Comparison of ENCODE assay signal across 20 cellular contexts in the genomic region with DNA sequence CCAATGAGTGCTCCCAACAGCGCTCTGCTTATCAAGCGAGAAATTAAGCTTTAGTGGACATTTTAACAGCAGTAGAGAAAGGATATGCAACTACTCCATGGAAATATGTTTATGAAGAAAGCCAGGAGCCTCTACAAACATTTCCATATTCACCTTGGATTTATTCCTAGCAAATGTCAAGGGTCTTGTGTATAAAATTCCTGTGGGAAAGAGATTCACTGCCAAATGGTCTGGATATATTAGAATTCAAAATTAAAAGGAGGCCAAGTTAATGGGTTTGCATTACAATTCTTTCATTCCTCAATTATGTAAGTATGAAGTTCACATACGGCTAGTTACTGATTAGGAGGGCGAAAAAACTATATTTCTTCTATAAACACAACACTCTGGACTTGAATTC.
"Had no signal": no experiment of that assay in that cellular context is flagged by ENCODE, and none has a peak within 500 bp of the region (broad histone marks: within the 10 kb centered on the region; RNA-seq: fewer than 3 reads in every experiment).

No MANE protein-coding gene starts in this region.

- H3K4me1 Mint-ChIP-seq: immature natural killer cell; naive thymus-derived CD8-positive, alpha-beta T cell; neural crest cell; stimulated activated naive B cell treated with anti-CD40 and anti-IgM and Interleukin-4, amounts not matched to agents 10 μg/mL and 1 μg/mL and 100 μg/mL, for 72 hours; stimulated activated naive CD8-positive, alpha-beta T cell treated with anti-CD3 and anti-CD28 coated beads, Interleukin-15, amount 100 ng/mL, for 72 hours had no signal

- H3K9me3 Mint-ChIP-seq: effector memory CD8-positive, alpha-beta T cell; immature natural killer cell; naive thymus-derived CD8-positive, alpha-beta T cell; neural crest cell; stimulated activated naive B cell treated with anti-CD40 and anti-IgM and Interleukin-4, amounts not matched to agents 10 μg/mL and 1 μg/mL and 100 μg/mL, for 72 hours; stimulated activated naive CD8-positive, alpha-beta T cell treated with anti-CD3 and anti-CD28 coated beads, Interleukin-15, amount 100 ng/mL, for 72 hours had no signal

- H3K36me3 ChIP-seq: transverse colon had no signal

- H3K4me1 ChIP-seq: esophagus squamous epithelium, testis, transverse colon had no signal

- DNase-seq: cerebellar nuclear complex; effector memory CD8-positive, alpha-beta T cell; esophagus squamous epithelium; foreskin fibroblast; immature natural killer cell; kidney; left cardiac atrium; left ventricle myocardium superior; mesendoderm; naive thymus-derived CD8-positive, alpha-beta T cell; stimulated activated CD4-positive, alpha-beta T cell treated with anti-CD3 and anti-CD28 coated beads, Interleukin-2, amount 100 ng/mL, for 24 hours; stimulated activated CD4-positive, alpha-beta T cell treated with anti-CD3 and anti-CD28 coated beads, Interleukin-4, amount 100 ng/mL, for 4 hours; stimulated activated naive B cell treated with anti-CD40 and anti-IgM and Interleukin-4, amounts not matched to agents 10 μg/mL and 1 μg/mL and 100 μg/mL, for 72 hours; stimulated activated naive CD8-positive, alpha-beta T cell treated with anti-CD3 and anti-CD28 coated beads, Interleukin-15, amount 100 ng/mL, for 72 hours; testis; transverse colon had no signal

- H3K4me3 Mint-ChIP-seq: dendritic cell treated with granulocyte-macrophage colony-stimulating factor and Interleukin-4, amounts not matched to agents 40 ng/mL and 50 ng/mL, for 4 days; effector memory CD8-positive, alpha-beta T cell; immature natural killer cell; naive thymus-derived CD8-positive, alpha-beta T cell; neural crest cell; stimulated activated naive B cell treated with anti-CD40 and anti-IgM and Interleukin-4, amounts not matched to agents 10 μg/mL and 1 μg/mL and 100 μg/mL, for 72 hours; stimulated activated naive CD8-positive, alpha-beta T cell treated with anti-CD3 and anti-CD28 coated beads, Interleukin-15, amount 100 ng/mL, for 72 hours had no signal

- H3K27me3 ChIP-seq: esophagus squamous epithelium, testis, transverse colon had no signal

- ATAC-seq: effector memory CD8-positive, alpha-beta T cell; left cardiac atrium; left ventricle myocardium superior; naive thymus-derived CD8-positive, alpha-beta T cell; sciatic nerve; stimulated activated naive B cell treated with anti-CD40 and anti-IgM and Interleukin-4, amounts not matched to agents 10 μg/mL and 1 μg/mL and 100 μg/mL, for 72 hours; stimulated activated naive CD8-positive, alpha-beta T cell treated with anti-CD3 and anti-CD28 coated beads, Interleukin-15, amount 100 ng/mL, for 72 hours had no signal

- H3K27ac ChIP-seq: esophagus squamous epithelium, testis, transverse colon had no signal

- FAIRE-seq: colon, kidney had no signal

- H3K4me3 ChIP-seq: esophagus squamous epithelium, testis, transverse colon had no signal

- H3K9me3 ChIP-seq: esophagus squamous epithelium, testis, transverse colon had no signal

- H3K27me3 Mint-ChIP-seq: dendritic cell treated with granulocyte-macrophage colony-stimulating factor and Interleukin-4, amounts not matched to agents 40 ng/mL and 50 ng/mL, for 4 days; effector memory CD8-positive, alpha-beta T cell; naive thymus-derived CD8-positive, alpha-beta T cell; stimulated activated naive B cell treated with anti-CD40 and anti-IgM and Interleukin-4, amounts not matched to agents 10 μg/mL and 1 μg/mL and 100 μg/mL, for 72 hours; stimulated activated naive CD8-positive, alpha-beta T cell treated with anti-CD3 and anti-CD28 coated beads, Interleukin-15, amount 100 ng/mL, for 72 hours had no signal

- H3K27ac Mint-ChIP-seq: dendritic cell treated with granulocyte-macrophage colony-stimulating factor and Interleukin-4, amounts not matched to agents 40 ng/mL and 50 ng/mL, for 4 days; effector memory CD8-positive, alpha-beta T cell; naive thymus-derived CD8-positive, alpha-beta T cell; stimulated activated naive B cell treated with anti-CD40 and anti-IgM and Interleukin-4, amounts not matched to agents 10 μg/mL and 1 μg/mL and 100 μg/mL, for 72 hours; stimulated activated naive CD8-positive, alpha-beta T cell treated with anti-CD3 and anti-CD28 coated beads, Interleukin-15, amount 100 ng/mL, for 72 hours had no signal
